Comparison of ENCODE assay signal across 1 cellular context in the genomic region with DNA sequence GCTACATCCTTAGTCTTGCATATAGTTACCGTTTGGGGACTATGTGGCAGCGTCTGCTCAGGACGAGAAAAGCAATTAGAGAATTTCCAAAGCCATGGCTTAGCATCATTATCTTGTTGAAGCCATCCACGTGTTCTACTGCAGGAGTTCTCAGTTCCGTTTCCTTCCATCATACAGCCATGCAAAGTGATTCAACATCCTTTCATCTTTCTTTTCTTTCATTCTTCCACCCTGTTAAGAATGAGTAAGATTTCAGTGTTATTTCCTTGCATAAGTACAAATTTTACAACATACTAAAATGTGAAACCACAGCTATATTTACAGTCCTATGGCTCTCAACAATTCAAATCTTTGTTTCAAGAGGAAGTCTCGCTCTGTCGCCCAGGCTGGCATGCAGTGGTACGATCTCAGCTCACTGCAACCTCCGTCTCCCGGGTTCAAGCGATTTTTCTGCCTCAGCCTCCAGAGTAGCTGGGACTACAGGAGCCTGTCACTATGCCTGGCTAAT.
TF ChIP-seq lines count a peak whose summit lies in the region.

No MANE protein-coding gene starts in this region.

TF ChIP-seq in HepG2, 621 proteins besides CTCF, POLR2A, EP300 and RAD21:
- TF ChIP-seq, protein P1, sequence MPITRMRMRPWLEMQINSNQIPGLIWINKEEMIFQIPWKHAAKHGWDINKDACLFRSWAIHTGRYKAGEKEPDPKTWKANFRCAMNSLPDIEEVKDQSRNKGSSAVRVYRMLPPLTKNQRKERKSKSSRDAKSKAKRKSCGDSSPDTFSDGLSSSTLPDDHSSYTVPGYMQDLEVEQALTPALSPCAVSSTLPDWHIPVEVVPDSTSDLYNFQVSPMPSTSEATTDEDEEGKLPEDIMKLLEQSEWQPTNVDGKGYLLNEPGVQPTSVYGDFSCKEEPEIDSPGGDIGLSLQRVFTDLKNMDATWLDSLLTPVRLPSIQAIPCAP (CRISPR knock-in tag; IDR thresholded peaks at IDR 0.05; ENCODE audit: low read depth): no peak
- TF ChIP-seq ZNF678 (CRISPR knock-in tag; IDR thresholded peaks at IDR 0.05) (no peak), ZNF446 (CRISPR knock-in tag; IDR thresholded peaks at IDR 0.05) (no peak), ZSCAN25 (CRISPR knock-in tag; IDR thresholded peaks at IDR 0.05) (no peak), REXO4 (CRISPR knock-in tag; IDR thresholded peaks at IDR 0.05; ENCODE audit: borderline replicate concordance) (no peak), RBFOX2 (IDR thresholded peaks at IDR 0.05; ENCODE audit: low read depth, low read length) (0 out of 2 replicates have a peak, but pooled peaks have one; percentile 4), ZFP36L1 (CRISPR knock-in tag; IDR thresholded peaks at IDR 0.05) (no peak)
- TF ChIP-seq, protein P2, sequence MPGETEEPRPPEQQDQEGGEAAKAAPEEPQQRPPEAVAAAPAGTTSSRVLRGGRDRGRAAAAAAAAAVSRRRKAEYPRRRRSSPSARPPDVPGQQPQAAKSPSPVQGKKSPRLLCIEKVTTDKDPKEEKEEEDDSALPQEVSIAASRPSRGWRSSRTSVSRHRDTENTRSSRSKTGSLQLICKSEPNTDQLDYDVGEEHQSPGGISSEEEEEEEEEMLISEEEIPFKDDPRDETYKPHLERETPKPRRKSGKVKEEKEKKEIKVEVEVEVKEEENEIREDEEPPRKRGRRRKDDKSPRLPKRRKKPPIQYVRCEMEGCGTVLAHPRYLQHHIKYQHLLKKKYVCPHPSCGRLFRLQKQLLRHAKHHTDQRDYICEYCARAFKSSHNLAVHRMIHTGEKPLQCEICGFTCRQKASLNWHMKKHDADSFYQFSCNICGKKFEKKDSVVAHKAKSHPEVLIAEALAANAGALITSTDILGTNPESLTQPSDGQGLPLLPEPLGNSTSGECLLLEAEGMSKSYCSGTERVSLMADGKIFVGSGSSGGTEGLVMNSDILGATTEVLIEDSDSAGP (CRISPR knock-in tag; IDR thresholded peaks at IDR 0.05; ENCODE audit: borderline replicate concordance): no peak
